1 cellular context compared by ENCODE assay signal in the genomic region with DNA sequence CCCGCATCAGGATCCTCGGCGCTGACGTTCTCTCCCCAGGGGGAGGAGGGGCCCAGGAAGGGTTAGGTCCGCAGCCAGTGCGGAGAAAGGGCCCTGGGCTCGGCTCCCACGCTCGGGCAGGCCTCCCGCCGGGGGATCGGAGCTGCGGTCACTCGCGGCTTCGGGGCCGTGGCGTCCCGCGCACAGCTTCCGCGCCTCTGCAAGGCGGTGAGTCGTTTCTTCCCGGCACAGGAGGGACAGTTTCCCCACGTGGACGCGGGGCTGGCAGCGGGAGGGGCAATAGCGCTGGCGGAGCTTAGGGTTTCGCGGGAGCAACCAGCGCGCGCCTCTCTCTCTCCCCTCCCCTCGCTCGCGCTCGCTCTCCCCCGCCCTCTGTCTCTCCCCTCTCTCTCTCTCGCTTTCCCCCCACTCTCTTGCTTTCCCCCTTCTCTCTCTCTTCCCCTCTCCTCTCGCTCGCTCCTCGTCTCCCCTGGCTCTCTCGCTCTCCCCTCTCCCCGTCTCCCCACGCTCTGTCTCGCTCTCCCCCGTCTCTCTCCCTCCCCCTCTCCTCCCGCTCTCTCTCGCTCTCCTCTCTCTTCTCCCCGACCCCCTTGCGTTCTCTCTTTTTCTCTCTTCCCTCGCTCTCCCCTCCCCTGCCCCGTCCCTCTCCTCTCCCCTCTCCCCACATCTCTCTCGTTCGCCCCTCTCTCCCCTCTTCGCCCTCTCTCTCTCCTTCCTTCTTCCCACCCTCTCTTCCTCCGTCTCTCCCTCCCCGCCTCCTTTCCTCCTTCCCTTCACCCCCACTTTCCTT.
TF ChIP-seq lines count a peak whose summit lies in the region.

No MANE protein-coding gene starts in this region.

TF ChIP-seq in H1, 55 proteins besides CTCF, POLR2A, EP300 and RAD21 (continued from another document):
- no peak for TF ChIP-seq USF2 (IDR thresholded peaks at IDR 0.05; ENCODE audit: low read length)
- TF ChIP-seq JUN (IDR thresholded peaks at IDR 0.05; ENCODE audit: low read depth, low read length): no peak
- no peak for TF ChIP-seq SP4 (IDR thresholded peaks at IDR 0.05; ENCODE audit: low read length)
- peak; percentile 75; the same call in 1 of the 2 replicates for TF ChIP-seq EGR1 (IDR thresholded peaks at IDR 0.05; ENCODE audit: borderline replicate concordance, low read depth, low read length)
- no peak for TF ChIP-seq SP2 (IDR thresholded peaks at IDR 0.05; ENCODE audit: low read length)
- TF ChIP-seq CTBP2 (IDR thresholded peaks at IDR 0.05; ENCODE audit: borderline replicate concordance, insufficient read depth, insufficient read length, low read length): peak; percentile 87
- TF ChIP-seq, protein P1, sequence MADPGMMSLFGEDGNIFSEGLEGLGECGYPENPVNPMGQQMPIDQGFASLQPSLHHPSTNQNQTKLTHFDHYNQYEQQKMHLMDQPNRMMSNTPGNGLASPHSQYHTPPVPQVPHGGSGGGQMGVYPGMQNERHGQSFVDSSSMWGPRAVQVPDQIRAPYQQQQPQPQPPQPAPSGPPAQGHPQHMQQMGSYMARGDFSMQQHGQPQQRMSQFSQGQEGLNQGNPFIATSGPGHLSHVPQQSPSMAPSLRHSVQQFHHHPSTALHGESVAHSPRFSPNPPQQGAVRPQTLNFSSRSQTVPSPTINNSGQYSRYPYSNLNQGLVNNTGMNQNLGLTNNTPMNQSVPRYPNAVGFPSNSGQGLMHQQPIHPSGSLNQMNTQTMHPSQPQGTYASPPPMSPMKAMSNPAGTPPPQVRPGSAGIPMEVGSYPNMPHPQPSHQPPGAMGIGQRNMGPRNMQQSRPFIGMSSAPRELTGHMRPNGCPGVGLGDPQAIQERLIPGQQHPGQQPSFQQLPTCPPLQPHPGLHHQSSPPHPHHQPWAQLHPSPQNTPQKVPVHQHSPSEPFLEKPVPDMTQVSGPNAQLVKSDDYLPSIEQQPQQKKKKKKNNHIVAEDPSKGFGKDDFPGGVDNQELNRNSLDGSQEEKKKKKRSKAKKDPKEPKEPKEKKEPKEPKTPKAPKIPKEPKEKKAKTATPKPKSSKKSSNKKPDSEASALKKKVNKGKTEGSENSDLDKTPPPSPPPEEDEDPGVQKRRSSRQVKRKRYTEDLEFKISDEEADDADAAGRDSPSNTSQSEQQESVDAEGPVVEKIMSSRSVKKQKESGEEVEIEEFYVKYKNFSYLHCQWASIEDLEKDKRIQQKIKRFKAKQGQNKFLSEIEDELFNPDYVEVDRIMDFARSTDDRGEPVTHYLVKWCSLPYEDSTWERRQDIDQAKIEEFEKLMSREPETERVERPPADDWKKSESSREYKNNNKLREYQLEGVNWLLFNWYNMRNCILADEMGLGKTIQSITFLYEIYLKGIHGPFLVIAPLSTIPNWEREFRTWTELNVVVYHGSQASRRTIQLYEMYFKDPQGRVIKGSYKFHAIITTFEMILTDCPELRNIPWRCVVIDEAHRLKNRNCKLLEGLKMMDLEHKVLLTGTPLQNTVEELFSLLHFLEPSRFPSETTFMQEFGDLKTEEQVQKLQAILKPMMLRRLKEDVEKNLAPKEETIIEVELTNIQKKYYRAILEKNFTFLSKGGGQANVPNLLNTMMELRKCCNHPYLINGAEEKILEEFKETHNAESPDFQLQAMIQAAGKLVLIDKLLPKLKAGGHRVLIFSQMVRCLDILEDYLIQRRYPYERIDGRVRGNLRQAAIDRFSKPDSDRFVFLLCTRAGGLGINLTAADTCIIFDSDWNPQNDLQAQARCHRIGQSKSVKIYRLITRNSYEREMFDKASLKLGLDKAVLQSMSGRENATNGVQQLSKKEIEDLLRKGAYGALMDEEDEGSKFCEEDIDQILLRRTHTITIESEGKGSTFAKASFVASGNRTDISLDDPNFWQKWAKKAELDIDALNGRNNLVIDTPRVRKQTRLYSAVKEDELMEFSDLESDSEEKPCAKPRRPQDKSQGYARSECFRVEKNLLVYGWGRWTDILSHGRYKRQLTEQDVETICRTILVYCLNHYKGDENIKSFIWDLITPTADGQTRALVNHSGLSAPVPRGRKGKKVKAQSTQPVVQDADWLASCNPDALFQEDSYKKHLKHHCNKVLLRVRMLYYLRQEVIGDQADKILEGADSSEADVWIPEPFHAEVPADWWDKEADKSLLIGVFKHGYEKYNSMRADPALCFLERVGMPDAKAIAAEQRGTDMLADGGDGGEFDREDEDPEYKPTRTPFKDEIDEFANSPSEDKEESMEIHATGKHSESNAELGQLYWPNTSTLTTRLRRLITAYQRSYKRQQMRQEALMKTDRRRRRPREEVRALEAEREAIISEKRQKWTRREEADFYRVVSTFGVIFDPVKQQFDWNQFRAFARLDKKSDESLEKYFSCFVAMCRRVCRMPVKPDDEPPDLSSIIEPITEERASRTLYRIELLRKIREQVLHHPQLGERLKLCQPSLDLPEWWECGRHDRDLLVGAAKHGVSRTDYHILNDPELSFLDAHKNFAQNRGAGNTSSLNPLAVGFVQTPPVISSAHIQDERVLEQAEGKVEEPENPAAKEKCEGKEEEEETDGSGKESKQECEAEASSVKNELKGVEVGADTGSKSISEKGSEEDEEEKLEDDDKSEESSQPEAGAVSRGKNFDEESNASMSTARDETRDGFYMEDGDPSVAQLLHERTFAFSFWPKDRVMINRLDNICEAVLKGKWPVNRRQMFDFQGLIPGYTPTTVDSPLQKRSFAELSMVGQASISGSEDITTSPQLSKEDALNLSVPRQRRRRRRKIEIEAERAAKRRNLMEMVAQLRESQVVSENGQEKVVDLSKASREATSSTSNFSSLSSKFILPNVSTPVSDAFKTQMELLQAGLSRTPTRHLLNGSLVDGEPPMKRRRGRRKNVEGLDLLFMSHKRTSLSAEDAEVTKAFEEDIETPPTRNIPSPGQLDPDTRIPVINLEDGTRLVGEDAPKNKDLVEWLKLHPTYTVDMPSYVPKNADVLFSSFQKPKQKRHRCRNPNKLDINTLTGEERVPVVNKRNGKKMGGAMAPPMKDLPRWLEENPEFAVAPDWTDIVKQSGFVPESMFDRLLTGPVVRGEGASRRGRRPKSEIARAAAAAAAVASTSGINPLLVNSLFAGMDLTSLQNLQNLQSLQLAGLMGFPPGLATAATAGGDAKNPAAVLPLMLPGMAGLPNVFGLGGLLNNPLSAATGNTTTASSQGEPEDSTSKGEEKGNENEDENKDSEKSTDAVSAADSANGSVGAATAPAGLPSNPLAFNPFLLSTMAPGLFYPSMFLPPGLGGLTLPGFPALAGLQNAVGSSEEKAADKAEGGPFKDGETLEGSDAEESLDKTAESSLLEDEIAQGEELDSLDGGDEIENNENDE (IDR thresholded peaks at IDR 0.05; ENCODE audit: insufficient replicate concordance, low read length): no peak
- TF ChIP-seq KDM4A (IDR thresholded peaks at IDR 0.05; ENCODE audit: low read depth, low read length, severe bottlenecking): peak; percentile 98
- no peak for TF ChIP-seq CHD1 (IDR thresholded peaks at IDR 0.05; ENCODE audit: low read depth, low read length)
- no peak for TF ChIP-seq BACH1 (IDR thresholded peaks at IDR 0.05; ENCODE audit: low read length)
- peak; percentile 94 for TF ChIP-seq RBBP5 (IDR thresholded peaks at IDR 0.05; ENCODE audit: borderline replicate concordance, low read depth, low read length)
- no peak for TF ChIP-seq GTF2F1 (IDR thresholded peaks at IDR 0.05; ENCODE audit: borderline replicate concordance, low read depth, low read length)
- no peak for TF ChIP-seq TAF7 (optimal IDR thresholded peaks at IDR 0.05; ENCODE audit: borderline replicate concordance, low read depth, low read length)
- no peak for TF ChIP-seq SIRT6 (IDR thresholded peaks at IDR 0.05; ENCODE audit: low read length)
- no peak for TF ChIP-seq SRF (IDR thresholded peaks at IDR 0.05; ENCODE audit: low read depth, low read length)
- TF ChIP-seq SUZ12 (IDR thresholded peaks at IDR 0.05; ENCODE audit: low read length): peak; percentile 51; the same call in 1 of the 2 replicates
- TF ChIP-seq RNF2 (IDR thresholded peaks at IDR 0.05; ENCODE audit: borderline replicate concordance, low read depth, low read length, missing control alignments, poor library complexity, severe bottlenecking): peak; percentile 15
- TF ChIP-seq POU5F1 (IDR thresholded peaks at IDR 0.05; ENCODE audit: low read depth, low read length): no peak
- TF ChIP-seq KDM5A (IDR thresholded peaks at IDR 0.05; ENCODE audit: low read length): no peak
- TF ChIP-seq PHF8 (conservative IDR thresholded peaks at IDR 0.05; ENCODE audit: low read depth, low read length): peak; percentile 70; the same call in 1 of the 2 replicates
- TF ChIP-seq, protein P2, sequence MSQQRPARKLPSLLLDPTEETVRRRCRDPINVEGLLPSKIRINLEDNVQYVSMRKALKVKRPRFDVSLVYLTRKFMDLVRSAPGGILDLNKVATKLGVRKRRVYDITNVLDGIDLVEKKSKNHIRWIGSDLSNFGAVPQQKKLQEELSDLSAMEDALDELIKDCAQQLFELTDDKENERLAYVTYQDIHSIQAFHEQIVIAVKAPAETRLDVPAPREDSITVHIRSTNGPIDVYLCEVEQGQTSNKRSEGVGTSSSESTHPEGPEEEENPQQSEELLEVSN (IDR thresholded peaks at IDR 0.05): peak; percentile 55
- TF ChIP-seq TEAD4 (IDR thresholded peaks at IDR 0.05; ENCODE audit: low read depth, low read length): no peak
- TF ChIP-seq MAFK (IDR thresholded peaks at IDR 0.05; ENCODE audit: low read depth, low read length): no peak
- no peak for TF ChIP-seq BCL11A (IDR thresholded peaks at IDR 0.05; ENCODE audit: low read depth in 2 of 2, low read length in 2 of 2)
- TF ChIP-seq EZH2 (IDR thresholded peaks at IDR 0.05; ENCODE audit: low read depth, low read length, severe bottlenecking): peak; percentile 19
- TF ChIP-seq, protein P3, sequence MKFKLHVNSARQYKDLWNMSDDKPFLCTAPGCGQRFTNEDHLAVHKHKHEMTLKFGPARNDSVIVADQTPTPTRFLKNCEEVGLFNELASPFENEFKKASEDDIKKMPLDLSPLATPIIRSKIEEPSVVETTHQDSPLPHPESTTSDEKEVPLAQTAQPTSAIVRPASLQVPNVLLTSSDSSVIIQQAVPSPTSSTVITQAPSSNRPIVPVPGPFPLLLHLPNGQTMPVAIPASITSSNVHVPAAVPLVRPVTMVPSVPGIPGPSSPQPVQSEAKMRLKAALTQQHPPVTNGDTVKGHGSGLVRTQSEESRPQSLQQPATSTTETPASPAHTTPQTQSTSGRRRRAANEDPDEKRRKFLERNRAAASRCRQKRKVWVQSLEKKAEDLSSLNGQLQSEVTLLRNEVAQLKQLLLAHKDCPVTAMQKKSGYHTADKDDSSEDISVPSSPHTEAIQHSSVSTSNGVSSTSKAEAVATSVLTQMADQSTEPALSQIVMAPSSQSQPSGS (IDR thresholded peaks at IDR 0.05; ENCODE audit: low read length): no peak
- no peak for TF ChIP-seq CREB1 (IDR thresholded peaks at IDR 0.05)
- TF ChIP-seq NANOG (IDR thresholded peaks at IDR 0.05; ENCODE audit: insufficient read depth, low read depth, low read length, poor library complexity, severe bottlenecking): no peak
- no peak for TF ChIP-seq BRCA1 (IDR thresholded peaks at IDR 0.05; ENCODE audit: low read depth, low read length)
- TF ChIP-seq TCF12 (IDR thresholded peaks at IDR 0.05; ENCODE audit: low read depth, low read length): no peak
- no peak for TF ChIP-seq RFX5 (IDR thresholded peaks at IDR 0.05; ENCODE audit: borderline replicate concordance, low read depth, low read length)
- TF ChIP-seq YY1 (IDR thresholded peaks at IDR 0.05; ENCODE audit: low read depth, low read length): no peak
- TF ChIP-seq POLR2AphosphoS5 (IDR thresholded peaks at IDR 0.05; ENCODE audit: low read depth, low read length): peak; percentile 21; the same call in 1 of the 2 replicates
- TF ChIP-seq SAP30 (IDR thresholded peaks at IDR 0.05; ENCODE audit: insufficient read depth, insufficient replicate concordance, low read length): no peak
- TF ChIP-seq CBX5 (IDR thresholded peaks at IDR 0.05; ENCODE audit: low read depth, low read length): no peak
- TF ChIP-seq GABPA (IDR thresholded peaks at IDR 0.05; ENCODE audit: borderline replicate concordance, insufficient read depth, low read length): no peak
- TF ChIP-seq SP1 (IDR thresholded peaks at IDR 0.05; ENCODE audit: low read depth, low read length): no peak
- TF ChIP-seq JUND (IDR thresholded peaks at IDR 0.05; ENCODE audit: low read length): no peak
- TF ChIP-seq KDM1A (IDR thresholded peaks at IDR 0.05; ENCODE audit: borderline replicate concordance, low read length): peak; percentile 53; the same call in 1 of the 2 replicates
- TF ChIP-seq ZNF274 (IDR thresholded peaks at IDR 0.05; ENCODE audit: borderline replicate concordance, extremely low read depth, low read length): no peak
- TF ChIP-seq, protein P4, sequence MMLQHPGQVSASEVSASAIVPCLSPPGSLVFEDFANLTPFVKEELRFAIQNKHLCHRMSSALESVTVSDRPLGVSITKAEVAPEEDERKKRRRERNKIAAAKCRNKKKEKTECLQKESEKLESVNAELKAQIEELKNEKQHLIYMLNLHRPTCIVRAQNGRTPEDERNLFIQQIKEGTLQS (IDR thresholded peaks at IDR 0.05; ENCODE audit: insufficient read depth, low read depth, low read length): no peak
- no peak for TF ChIP-seq CEBPB (IDR thresholded peaks at IDR 0.05; ENCODE audit: low read depth, low read length)
TF ChIP-seq in H1: peak in this region for 16.
